In genomic region chr14:22814945-22815713, GRCh38 we compare ENCODE assay signal across 9 cellular contexts. TPM values are rescaled to one million over a fixed set of nuclear protein-coding genes. Genes with fewer than 3 reads are reported as not detected.
A peak's percentile ranks its signal among the peaks of the same experiment; 100 is the strongest.
DNase-seq lines count a peak whose midpoint lies in the region; TF ChIP-seq lines count a peak whose summit lies in the region.
"Had no signal": no experiment of that assay in that cellular context is flagged by ENCODE, and none has a peak within 500 bp of the region (broad histone marks: within the 10 kb centered on the region; RNA-seq: fewer than 3 reads in every experiment).

Gene SLC7A7 (minus strand): TSS chr14:22815435. CDS start chr14:22813398, 2,037 bp downstream.

- TF ChIP-seq CTCF in breast epithelium (IDR thresholded peaks at IDR 0.05) (no peak), MCF 10A (IDR thresholded peaks at IDR 0.05; ENCODE audit: unreplicated experiment) (no peak), chondrocyte (IDR thresholded peaks at IDR 0.05) (no peak), A673 (conservative IDR thresholded peaks at IDR 0.05; ENCODE audit: low read depth, low read length) (no peak)

- H3K4me1 ChIP-seq in breast epithelium = no peaks in the 10 kb centered on the region
- H3K4me1 ChIP-seq in mononuclear cell (ENCODE audit: insufficient read depth, low read length) = peaks cover 80% of the 10 kb centered on the region
- H3K4me1 ChIP-seq in A673 (ENCODE audit: insufficient read depth, low read length, poor library complexity, severe bottlenecking) = peaks cover 4% of the 10 kb centered on the region

- H3K4me3 Mint-ChIP-seq in MCF 10A (ENCODE audit: unreplicated experiment) = no peak within 1 kb of the TSS
- H3K4me3 Mint-ChIP-seq in chondrocyte (ENCODE audit: unreplicated experiment) = no peak within 1 kb of the TSS

- H3K9me3 ChIP-seq in breast epithelium (no peaks in the 10 kb centered on the region), mononuclear cell (ENCODE audit: low read depth, low read length) (no peaks in the 10 kb centered on the region), A673 (ENCODE audit: low read depth, low read length, poor library complexity, severe bottlenecking) (no peaks in the 10 kb centered on the region)

- H3K36me3 ChIP-seq in breast epithelium (no peaks in the 10 kb centered on the region), A673 (ENCODE audit: insufficient read depth, low read length, poor library complexity, severe bottlenecking) (no peaks in the 10 kb centered on the region)

- intact Hi-C loops in breast epithelium (cut with DNase I; ENCODE audit: low total_unique reads) (no loop called here), MCF 10A (cut with micrococcal nuclease) (no loop called here), A673 (cut with micrococcal nuclease; ENCODE audit: unreplicated experiment) (no loop called here)

- no peak for DNase-seq in breast epithelium (ENCODE audit: low spot score in 2 of 2)
- DNase-seq in MCF 10A (ENCODE audit: unreplicated experiment) = no peak
- no peak for DNase-seq in chondrocyte (ENCODE audit: low spot score)
- no peak for DNase-seq in ureter (ENCODE audit: low spot score)
- DNase-seq in NCI-H1417 (lab: John Stamatoyannopoulos, UW) = no peak
- DNase-seq in A673 (ENCODE audit: low spot score) = no peak
- no peak for DNase-seq in stimulated activated CD4-positive, alpha-beta T cell treated with anti-CD3 and anti-CD28 coated beads, Interleukin-2, amount 100 ng/mL, for 24 hours
- DNase-seq: NCI-H2029 treated with DMSO at 0.1 percent for 48 hours had no signal

- no peaks in the 10 kb centered on the region for H3K36me3 Mint-ChIP-seq in MCF 10A (ENCODE audit: insufficient read depth, unreplicated experiment)
- no peaks in the 10 kb centered on the region for H3K36me3 Mint-ChIP-seq in chondrocyte (ENCODE audit: low read depth)

- H3K4me3 ChIP-seq in breast epithelium (peak within 1 kb of the TSS; percentile 2 to 18 (median 10)), mononuclear cell (ENCODE audit: low read length) (peak within 1 kb of the TSS; percentile 33), A673 (ENCODE audit: low read depth, low read length, poor library complexity, severe bottlenecking) (no peak within 1 kb of the TSS)

- CTCF ChIA-PET in MCF 10A (lab: Yijun Ruan, JAX) (interaction anchor here (0.6 to 0.7 kb wide), 2 partner anchors 38 to 58 kb away, joined by 3 read pairs; no protein-coding TSS in a partner anchor), A673 (lab: Charles Lee) (no interaction called here)

- H3K9me3 Mint-ChIP-seq in MCF 10A (ENCODE audit: unreplicated experiment) (no peaks in the 10 kb centered on the region), chondrocyte (ENCODE audit: low read depth) (no peaks in the 10 kb centered on the region)

- H3K27me3 Mint-ChIP-seq in MCF 10A (ENCODE audit: insufficient read depth, unreplicated experiment) (no peaks in the 10 kb centered on the region), chondrocyte (ENCODE audit: low read depth) (no peaks in the 10 kb centered on the region)

- H3K27me3 ChIP-seq in breast epithelium (no peaks in the 10 kb centered on the region), mononuclear cell (ENCODE audit: insufficient read depth, low read length) (no peaks in the 10 kb centered on the region), A673 (replicated peaks; ENCODE audit: insufficient read depth, low read depth, low read length, poor library complexity) (no peaks in the 10 kb centered on the region)

- no peak within 1 kb of the TSS for H3K27ac Mint-ChIP-seq in MCF 10A (ENCODE audit: low read depth, unreplicated experiment)
- peak within 1 kb of the TSS; percentile 54 for H3K27ac Mint-ChIP-seq in chondrocyte (ENCODE audit: unreplicated experiment)

- H3K4me1 Mint-ChIP-seq in MCF 10A (ENCODE audit: insufficient read depth, unreplicated experiment) (peaks cover 5% of the 10 kb centered on the region), chondrocyte (ENCODE audit: low read depth) (peaks cover 33% of the 10 kb centered on the region)

- BruUV-seq in MCF 10A (replicated peaks; lab: Mats Ljungman, UMichigan) = no TSS peak
- no TSS peak for BruUV-seq in A673 (replicated peaks; lab: Mats Ljungman, UMichigan)

- peak within 1 kb of the TSS in 1 of 2 donors; percentile 26 for H3K27ac ChIP-seq in breast epithelium
- H3K27ac ChIP-seq in A673 (ENCODE audit: low read depth, low read length, poor library complexity, severe bottlenecking) = no peak within 1 kb of the TSS

- POLR2A ChIA-PET in MCF 10A (lab: Yijun Ruan, JAX) = interaction anchor here (0.5 to 1.3 kb wide), 3 partner anchors 16 to 229 kb away, joined by 3 read pairs; no protein-coding TSS in a partner anchor
- POLR2A ChIA-PET in A673 (lab: Charles Lee; ENCODE audit: low non-redundant PET) = interaction anchor here (0.6 kb wide), 1 partner anchor 18 kb away, joined by 3 read pairs; no protein-coding TSS in a partner anchor

- no peak for TF ChIP-seq POLR2A in breast epithelium (IDR thresholded peaks at IDR 0.05)

RNA-seq across cellular contexts. Expression of gene SLC7A7, which starts in this region (rescaled TPM):
- total RNA-seq in breast epithelium = 10 to 100 TPM; 17.4 to 46.4 (median 27.2) TPM
- total RNA-seq in MCF 10A (2022) = 0.61 and 0.98 TPM in 2 replicates
- total RNA-seq in chondrocyte = 0.46 to 1.5 TPM (median 1.5 TPM) in 3 replicates
- 74.8 TPM for total RNA-seq in mononuclear cell
- 10.6 TPM for total RNA-seq in ureter
- 1.9 and 2.3 TPM in 2 replicates for total RNA-seq in A673 (2021)
